Comparison of ENCODE assay signal across 1 cellular context in the genomic region with DNA sequence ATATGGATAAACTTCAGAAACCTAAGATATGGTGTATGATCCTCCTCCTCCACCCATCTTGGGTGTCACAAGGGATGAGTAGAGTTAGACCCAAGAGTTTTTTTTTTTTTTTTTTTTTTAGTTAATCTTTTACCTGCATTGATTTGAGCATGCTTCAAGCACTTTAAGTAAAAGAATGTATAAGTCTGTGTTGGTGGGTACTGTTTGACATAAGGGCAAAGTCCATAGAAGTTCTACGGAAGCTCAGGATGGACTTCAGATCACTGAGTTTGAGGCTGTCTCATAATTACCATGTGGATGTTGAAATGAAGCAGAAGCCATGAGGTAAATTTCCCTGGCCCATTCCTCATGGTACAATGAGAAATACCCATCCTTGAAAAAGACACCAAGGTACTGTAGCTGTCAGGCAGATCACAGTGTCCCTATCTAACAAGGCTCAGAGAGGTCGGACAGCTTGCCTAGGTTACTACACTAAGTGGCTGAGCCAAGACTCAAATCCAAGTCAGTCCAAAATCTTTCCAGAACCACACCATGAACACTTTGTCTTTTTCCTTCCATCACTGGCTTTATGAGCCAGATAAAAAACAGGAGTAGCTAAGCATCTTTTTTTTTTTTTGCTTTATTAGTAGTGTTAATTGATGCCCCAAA.
TF ChIP-seq lines count a peak whose summit lies in the region.

No MANE protein-coding gene starts in this region.

TF ChIP-seq in HepG2, 621 proteins besides CTCF, POLR2A, EP300 and RAD21 (continued from another document and continues in another):
- TF ChIP-seq, protein P1, sequence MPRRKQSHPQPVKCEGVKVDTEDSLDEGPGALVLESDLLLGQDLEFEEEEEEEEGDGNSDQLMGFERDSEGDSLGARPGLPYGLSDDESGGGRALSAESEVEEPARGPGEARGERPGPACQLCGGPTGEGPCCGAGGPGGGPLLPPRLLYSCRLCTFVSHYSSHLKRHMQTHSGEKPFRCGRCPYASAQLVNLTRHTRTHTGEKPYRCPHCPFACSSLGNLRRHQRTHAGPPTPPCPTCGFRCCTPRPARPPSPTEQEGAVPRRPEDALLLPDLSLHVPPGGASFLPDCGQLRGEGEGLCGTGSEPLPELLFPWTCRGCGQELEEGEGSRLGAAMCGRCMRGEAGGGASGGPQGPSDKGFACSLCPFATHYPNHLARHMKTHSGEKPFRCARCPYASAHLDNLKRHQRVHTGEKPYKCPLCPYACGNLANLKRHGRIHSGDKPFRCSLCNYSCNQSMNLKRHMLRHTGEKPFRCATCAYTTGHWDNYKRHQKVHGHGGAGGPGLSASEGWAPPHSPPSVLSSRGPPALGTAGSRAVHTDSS (CRISPR knock-in tag; conservative IDR thresholded peaks at IDR 0.05), result no peak
- TF ChIP-seq, protein P2, sequence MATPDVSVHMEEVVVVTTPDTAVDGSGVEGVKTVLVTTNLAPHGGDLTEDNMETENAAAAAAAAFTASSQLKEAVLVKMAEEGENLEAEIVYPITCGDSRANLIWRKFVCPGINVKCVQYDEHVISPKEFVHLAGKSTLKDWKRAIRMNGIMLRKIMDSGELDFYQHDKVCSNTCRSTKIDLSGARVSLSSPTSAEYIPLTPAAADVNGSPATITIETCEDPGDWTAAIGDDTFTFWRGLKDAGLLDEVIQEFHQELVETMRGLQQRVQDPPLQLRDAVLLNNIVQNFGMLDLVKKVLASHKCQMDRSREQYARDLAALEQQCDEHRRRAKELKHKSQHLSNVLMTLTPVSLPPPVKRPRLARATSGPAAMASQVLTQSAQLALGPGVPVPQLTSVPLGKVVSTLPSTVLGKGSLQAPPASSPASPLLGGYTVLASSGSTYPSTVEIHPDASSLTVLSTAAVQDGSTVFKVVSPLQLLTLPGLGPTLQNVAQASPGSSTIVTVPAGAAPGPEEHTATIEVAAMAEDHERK (CRISPR knock-in tag; IDR thresholded peaks at IDR 0.05; ENCODE audit: low read depth), result no peak
- TF ChIP-seq, protein P3, sequence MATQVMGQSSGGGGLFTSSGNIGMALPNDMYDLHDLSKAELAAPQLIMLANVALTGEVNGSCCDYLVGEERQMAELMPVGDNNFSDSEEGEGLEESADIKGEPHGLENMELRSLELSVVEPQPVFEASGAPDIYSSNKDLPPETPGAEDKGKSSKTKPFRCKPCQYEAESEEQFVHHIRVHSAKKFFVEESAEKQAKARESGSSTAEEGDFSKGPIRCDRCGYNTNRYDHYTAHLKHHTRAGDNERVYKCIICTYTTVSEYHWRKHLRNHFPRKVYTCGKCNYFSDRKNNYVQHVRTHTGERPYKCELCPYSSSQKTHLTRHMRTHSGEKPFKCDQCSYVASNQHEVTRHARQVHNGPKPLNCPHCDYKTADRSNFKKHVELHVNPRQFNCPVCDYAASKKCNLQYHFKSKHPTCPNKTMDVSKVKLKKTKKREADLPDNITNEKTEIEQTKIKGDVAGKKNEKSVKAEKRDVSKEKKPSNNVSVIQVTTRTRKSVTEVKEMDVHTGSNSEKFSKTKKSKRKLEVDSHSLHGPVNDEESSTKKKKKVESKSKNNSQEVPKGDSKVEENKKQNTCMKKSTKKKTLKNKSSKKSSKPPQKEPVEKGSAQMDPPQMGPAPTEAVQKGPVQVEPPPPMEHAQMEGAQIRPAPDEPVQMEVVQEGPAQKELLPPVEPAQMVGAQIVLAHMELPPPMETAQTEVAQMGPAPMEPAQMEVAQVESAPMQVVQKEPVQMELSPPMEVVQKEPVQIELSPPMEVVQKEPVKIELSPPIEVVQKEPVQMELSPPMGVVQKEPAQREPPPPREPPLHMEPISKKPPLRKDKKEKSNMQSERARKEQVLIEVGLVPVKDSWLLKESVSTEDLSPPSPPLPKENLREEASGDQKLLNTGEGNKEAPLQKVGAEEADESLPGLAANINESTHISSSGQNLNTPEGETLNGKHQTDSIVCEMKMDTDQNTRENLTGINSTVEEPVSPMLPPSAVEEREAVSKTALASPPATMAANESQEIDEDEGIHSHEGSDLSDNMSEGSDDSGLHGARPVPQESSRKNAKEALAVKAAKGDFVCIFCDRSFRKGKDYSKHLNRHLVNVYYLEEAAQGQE (IDR thresholded peaks at IDR 0.05; ENCODE audit: borderline replicate concordance in 1 of 2, low read depth in 1 of 2, low read length in 2 of 2), result 0 out of 4 replicates have a peak, but pooled peaks of 1 of the 2 experiments have one; percentile 47
- TF ChIP-seq ARNT (IDR thresholded peaks at IDR 0.05) (no peak), HOXA3 (CRISPR knock-in tag; IDR thresholded peaks at IDR 0.05) (peak; percentile 78), GATAD1 (CRISPR knock-in tag; IDR thresholded peaks at IDR 0.05) (peak; percentile 74), ZNF160 (CRISPR knock-in tag; IDR thresholded peaks at IDR 0.05) (no peak), RNF2 (conservative IDR thresholded peaks at IDR 0.05; ENCODE audit: low read depth) (no peak; the same call in 1 of the 2 replicates), NRL (CRISPR knock-in tag; IDR thresholded peaks at IDR 0.05; ENCODE audit: borderline replicate concordance) (no peak), MTF2 (CRISPR knock-in tag; IDR thresholded peaks at IDR 0.05; ENCODE audit: borderline replicate concordance) (no peak), HDAC6 (IDR thresholded peaks at IDR 0.05; ENCODE audit: low read depth, low read length) (no peak), SSRP1 (CRISPR knock-in tag; IDR thresholded peaks at IDR 0.05) (no peak), U2AF2 (IDR thresholded peaks at IDR 0.05; ENCODE audit: low read depth, low read length) (no peak), ZNF564 (CRISPR knock-in tag; IDR thresholded peaks at IDR 0.05) (no peak), ZNF780A (CRISPR knock-in tag; IDR thresholded peaks at IDR 0.05) (no peak), ZNF207 (IDR thresholded peaks at IDR 0.05; ENCODE audit: borderline replicate concordance) (no peak), ZBTB42 (CRISPR knock-in tag; IDR thresholded peaks at IDR 0.05) (no peak), ISX (CRISPR knock-in tag; conservative IDR thresholded peaks at IDR 0.05) (no peak), JARID2 (CRISPR knock-in tag; IDR thresholded peaks at IDR 0.05; ENCODE audit: insufficient replicate concordance) (no peak), ZNF121 (CRISPR knock-in tag; IDR thresholded peaks at IDR 0.05) (peak; percentile 40; the same call in 1 of the 2 replicates)
- TF ChIP-seq, protein P4, sequence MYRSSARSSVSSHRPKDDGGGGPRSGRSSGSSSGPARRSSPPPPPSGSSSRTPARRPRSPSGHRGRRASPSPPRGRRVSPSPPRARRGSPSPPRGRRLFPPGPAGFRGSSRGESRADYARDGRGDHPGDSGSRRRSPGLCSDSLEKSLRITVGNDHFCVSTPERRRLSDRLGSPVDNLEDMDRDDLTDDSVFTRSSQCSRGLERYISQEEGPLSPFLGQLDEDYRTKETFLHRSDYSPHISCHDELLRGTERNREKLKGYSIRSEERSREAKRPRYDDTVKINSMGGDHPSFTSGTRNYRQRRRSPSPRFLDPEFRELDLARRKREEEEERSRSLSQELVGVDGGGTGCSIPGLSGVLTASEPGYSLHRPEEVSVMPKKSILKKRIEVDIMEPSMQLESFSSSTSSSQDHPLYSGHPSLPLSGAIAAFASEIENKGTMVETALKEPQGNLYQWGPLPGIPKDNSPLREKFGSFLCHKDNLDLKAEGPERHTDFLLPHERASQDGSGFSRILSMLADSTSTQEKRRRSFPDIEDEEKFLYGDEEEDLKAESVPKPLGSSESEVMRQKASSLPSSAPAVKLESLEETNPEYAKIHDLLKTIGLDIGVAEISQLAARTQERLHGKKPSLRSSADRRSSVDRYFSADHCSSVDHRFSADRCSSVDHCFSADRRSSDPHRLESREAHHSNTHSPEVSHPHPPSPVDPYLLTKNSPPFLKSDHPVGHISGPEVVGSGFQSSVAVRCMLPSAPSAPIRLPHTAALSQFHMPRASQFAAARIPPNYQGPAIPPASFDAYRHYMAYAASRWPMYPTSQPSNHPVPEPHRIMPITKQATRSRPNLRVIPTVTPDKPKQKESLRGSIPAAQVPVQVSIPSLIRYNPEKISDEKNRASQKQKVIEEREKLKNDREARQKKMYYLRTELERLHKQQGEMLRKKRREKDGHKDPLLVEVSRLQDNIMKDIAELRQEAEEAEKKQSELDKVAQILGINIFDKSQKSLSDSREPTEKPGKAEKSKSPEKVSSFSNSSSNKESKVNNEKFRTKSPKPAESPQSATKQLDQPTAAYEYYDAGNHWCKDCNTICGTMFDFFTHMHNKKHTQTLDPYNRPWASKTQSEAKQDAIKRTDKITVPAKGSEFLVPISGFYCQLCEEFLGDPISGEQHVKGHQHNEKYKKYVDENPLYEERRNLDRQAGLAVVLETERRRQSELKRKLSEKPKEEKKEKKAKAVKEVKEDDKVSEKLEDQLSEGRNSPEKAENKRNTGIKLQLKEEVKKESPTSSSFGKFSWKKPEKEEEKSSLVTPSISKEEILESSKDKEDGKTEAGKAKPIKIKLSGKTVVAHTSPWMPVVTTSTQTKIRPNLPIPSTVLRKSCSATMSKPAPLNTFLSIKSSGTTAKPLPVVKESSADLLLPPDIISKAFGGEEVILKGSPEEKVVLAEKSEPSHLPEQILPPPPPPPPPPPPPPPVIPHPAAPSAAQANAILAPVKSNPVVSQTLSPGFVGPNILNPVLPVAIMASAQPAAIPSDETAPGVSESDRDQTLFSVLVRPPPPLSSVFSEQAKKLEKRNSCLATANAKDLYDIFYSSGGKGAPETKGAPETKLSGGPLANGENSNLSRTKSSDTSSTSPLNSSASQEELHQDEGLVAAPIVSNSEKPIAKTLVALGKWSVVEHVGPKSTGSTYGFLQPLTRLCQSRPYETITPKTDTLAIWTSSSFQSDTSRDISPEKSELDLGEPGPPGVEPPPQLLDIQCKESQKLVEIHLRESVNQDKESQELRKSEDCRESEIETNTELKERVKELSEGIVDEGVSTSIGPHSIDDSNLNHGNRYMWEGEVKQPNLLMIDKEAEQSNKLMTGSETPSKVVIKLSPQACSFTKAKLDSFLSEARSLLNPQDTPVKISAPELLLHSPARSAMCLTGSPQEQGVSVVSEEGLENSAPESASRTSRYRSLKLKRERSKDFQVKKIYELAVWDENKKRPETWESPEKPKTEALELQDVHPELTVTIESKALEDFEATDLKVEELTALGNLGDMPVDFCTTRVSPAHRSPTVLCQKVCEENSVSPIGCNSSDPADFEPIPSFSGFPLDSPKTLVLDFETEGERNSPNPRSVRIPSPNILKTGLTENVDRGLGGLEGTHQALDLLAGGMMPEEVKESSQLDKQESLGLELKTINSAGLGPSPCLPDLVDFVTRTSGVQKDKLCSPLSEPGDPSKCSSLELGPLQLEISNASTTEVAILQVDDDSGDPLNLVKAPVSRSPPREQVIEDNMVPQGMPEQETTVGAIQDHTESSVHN (CRISPR knock-in tag; IDR thresholded peaks at IDR 0.05), result no peak
- TF ChIP-seq, protein P5, sequence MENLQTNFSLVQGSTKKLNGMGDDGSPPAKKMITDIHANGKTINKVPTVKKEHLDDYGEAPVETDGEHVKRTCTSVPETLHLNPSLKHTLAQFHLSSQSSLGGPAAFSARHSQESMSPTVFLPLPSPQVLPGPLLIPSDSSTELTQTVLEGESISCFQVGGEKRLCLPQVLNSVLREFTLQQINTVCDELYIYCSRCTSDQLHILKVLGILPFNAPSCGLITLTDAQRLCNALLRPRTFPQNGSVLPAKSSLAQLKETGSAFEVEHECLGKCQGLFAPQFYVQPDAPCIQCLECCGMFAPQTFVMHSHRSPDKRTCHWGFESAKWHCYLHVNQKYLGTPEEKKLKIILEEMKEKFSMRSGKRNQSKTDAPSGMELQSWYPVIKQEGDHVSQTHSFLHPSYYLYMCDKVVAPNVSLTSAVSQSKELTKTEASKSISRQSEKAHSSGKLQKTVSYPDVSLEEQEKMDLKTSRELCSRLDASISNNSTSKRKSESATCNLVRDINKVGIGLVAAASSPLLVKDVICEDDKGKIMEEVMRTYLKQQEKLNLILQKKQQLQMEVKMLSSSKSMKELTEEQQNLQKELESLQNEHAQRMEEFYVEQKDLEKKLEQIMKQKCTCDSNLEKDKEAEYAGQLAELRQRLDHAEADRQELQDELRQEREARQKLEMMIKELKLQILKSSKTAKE (CRISPR knock-in tag; IDR thresholded peaks at IDR 0.05; ENCODE audit: borderline replicate concordance), result no peak
- TF ChIP-seq, protein P6, sequence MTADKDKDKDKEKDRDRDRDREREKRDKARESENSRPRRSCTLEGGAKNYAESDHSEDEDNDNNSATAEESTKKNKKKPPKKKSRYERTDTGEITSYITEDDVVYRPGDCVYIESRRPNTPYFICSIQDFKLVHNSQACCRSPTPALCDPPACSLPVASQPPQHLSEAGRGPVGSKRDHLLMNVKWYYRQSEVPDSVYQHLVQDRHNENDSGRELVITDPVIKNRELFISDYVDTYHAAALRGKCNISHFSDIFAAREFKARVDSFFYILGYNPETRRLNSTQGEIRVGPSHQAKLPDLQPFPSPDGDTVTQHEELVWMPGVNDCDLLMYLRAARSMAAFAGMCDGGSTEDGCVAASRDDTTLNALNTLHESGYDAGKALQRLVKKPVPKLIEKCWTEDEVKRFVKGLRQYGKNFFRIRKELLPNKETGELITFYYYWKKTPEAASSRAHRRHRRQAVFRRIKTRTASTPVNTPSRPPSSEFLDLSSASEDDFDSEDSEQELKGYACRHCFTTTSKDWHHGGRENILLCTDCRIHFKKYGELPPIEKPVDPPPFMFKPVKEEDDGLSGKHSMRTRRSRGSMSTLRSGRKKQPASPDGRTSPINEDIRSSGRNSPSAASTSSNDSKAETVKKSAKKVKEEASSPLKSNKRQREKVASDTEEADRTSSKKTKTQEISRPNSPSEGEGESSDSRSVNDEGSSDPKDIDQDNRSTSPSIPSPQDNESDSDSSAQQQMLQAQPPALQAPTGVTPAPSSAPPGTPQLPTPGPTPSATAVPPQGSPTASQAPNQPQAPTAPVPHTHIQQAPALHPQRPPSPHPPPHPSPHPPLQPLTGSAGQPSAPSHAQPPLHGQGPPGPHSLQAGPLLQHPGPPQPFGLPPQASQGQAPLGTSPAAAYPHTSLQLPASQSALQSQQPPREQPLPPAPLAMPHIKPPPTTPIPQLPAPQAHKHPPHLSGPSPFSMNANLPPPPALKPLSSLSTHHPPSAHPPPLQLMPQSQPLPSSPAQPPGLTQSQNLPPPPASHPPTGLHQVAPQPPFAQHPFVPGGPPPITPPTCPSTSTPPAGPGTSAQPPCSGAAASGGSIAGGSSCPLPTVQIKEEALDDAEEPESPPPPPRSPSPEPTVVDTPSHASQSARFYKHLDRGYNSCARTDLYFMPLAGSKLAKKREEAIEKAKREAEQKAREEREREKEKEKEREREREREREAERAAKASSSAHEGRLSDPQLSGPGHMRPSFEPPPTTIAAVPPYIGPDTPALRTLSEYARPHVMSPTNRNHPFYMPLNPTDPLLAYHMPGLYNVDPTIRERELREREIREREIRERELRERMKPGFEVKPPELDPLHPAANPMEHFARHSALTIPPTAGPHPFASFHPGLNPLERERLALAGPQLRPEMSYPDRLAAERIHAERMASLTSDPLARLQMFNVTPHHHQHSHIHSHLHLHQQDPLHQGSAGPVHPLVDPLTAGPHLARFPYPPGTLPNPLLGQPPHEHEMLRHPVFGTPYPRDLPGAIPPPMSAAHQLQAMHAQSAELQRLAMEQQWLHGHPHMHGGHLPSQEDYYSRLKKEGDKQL (CRISPR knock-in tag; IDR thresholded peaks at IDR 0.05; ENCODE audit: low read depth), result no peak
- TF ChIP-seq, protein P7, sequence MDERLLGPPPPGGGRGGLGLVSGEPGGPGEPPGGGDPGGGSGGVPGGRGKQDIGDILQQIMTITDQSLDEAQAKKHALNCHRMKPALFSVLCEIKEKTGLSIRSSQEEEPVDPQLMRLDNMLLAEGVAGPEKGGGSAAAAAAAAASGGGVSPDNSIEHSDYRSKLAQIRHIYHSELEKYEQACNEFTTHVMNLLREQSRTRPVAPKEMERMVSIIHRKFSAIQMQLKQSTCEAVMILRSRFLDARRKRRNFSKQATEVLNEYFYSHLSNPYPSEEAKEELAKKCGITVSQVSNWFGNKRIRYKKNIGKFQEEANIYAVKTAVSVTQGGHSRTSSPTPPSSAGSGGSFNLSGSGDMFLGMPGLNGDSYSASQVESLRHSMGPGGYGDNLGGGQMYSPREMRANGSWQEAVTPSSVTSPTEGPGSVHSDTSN (CRISPR knock-in tag; IDR thresholded peaks at IDR 0.05), result no peak
